ENCODE assay signal across 2 cellular contexts in the genomic region with DNA sequence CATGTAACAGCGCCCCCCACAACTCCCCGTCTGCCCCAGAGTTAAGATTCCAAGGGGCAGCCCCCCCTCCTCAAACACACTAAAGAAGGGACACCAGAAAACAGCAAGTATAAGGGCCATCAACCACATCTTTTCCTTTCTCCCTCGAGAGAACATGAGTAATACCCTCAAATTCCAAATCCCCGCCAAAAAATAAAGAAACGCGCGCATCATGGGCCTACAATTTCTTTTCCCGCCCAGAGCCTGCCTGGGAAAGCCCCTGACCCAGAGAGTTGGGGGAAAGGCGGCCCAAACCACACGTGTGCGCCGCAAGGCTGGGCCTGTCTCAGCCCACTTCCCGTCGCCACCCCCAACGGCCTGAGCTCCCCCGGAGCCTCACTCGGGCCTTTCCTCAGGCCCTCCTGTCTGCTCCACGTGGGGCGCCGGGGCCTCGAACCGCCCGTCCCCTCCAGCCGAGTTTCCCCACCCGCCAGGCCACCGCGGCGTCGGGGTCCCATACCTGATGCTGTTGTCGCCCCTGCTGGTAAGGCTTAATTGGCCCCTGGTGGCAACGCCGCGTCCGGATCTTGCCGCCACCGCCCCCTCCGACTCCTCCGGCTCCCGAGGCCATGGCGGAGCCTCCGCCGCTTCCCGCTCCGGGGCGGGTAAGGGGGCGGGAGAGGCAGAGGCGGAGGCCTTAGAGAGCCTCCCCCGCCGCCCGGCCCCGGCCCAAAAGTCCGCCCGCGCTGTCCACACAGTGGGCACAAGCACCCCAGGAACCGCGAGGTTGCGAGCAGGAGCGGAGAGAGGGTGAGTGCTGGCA.
TF ChIP-seq lines count a peak whose summit lies in the region.

No MANE protein-coding gene starts in this region.

TF ChIP-seq in HEK293, 187 proteins besides CTCF, POLR2A, EP300 and RAD21 (continued from another document and continues in another):
- TF ChIP-seq, protein P1, sequence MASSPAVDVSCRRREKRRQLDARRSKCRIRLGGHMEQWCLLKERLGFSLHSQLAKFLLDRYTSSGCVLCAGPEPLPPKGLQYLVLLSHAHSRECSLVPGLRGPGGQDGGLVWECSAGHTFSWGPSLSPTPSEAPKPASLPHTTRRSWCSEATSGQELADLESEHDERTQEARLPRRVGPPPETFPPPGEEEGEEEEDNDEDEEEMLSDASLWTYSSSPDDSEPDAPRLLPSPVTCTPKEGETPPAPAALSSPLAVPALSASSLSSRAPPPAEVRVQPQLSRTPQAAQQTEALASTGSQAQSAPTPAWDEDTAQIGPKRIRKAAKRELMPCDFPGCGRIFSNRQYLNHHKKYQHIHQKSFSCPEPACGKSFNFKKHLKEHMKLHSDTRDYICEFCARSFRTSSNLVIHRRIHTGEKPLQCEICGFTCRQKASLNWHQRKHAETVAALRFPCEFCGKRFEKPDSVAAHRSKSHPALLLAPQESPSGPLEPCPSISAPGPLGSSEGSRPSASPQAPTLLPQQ (tag by site-specific recombination; IDR thresholded peaks at IDR 0.05): peak; percentile 84
- TF ChIP-seq ZFP69B (tag by site-specific recombination; IDR thresholded peaks at IDR 0.05) (peak; percentile 59), ZNF174 (tag by site-specific recombination; IDR thresholded peaks at IDR 0.05) (no peak), ZNF416 (tag by site-specific recombination; IDR thresholded peaks at IDR 0.05) (no peak), PRDM1 (tag by site-specific recombination; IDR thresholded peaks at IDR 0.05) (peak; percentile 76; the same call in 1 of the 2 replicates), GLI2 (tag by site-specific recombination; IDR thresholded peaks at IDR 0.05; ENCODE audit: borderline replicate concordance, low read depth) (no peak), KLF16 (tag by site-specific recombination; IDR thresholded peaks at IDR 0.05) (peak; percentile 88), ZNF157 (tag by site-specific recombination; IDR thresholded peaks at IDR 0.05) (no peak), ZNF426 (tag by site-specific recombination; IDR thresholded peaks at IDR 0.05) (no peak), ZNF596 (tag by site-specific recombination; IDR thresholded peaks at IDR 0.05) (no peak), ZNF560 (tag by site-specific recombination; IDR thresholded peaks at IDR 0.05; ENCODE audit: borderline replicate concordance) (no peak), ZNF544 (tag by site-specific recombination; IDR thresholded peaks at IDR 0.05) (no peak), ZNF433 (tag by site-specific recombination; IDR thresholded peaks at IDR 0.05; ENCODE audit: low read depth) (no peak), ZNF132 (tag by site-specific recombination; IDR thresholded peaks at IDR 0.05; ENCODE audit: borderline replicate concordance) (no peak), ZNF558 (tag by site-specific recombination; IDR thresholded peaks at IDR 0.05) (0 out of 2 replicates have a peak, but pooled peaks have one; percentile 52), EGR2 (tag by site-specific recombination; IDR thresholded peaks at IDR 0.05; ENCODE audit: low read depth) (peak; percentile 91), ZNF335 (tag by site-specific recombination; conservative IDR thresholded peaks at IDR 0.05) (peak; percentile 90), ZNF19 (tag by site-specific recombination; IDR thresholded peaks at IDR 0.05; ENCODE audit: low read depth) (no peak), ZNF175 (tag by site-specific recombination; IDR thresholded peaks at IDR 0.05) (no peak), KLF1 (tag by site-specific recombination; IDR thresholded peaks at IDR 0.05) (0 out of 2 replicates have a peak, but pooled peaks have one; percentile 22), ZNF146 (tag by site-specific recombination; IDR thresholded peaks at IDR 0.05) (0 out of 2 replicates have a peak, but pooled peaks have one; percentile 19), ZNF292 (tag by site-specific recombination; IDR thresholded peaks at IDR 0.05; ENCODE audit: borderline replicate concordance, low read depth) (no peak), GLIS1 (tag by site-specific recombination; IDR thresholded peaks at IDR 0.05) (peak; percentile 100)
- TF ChIP-seq, protein P2, sequence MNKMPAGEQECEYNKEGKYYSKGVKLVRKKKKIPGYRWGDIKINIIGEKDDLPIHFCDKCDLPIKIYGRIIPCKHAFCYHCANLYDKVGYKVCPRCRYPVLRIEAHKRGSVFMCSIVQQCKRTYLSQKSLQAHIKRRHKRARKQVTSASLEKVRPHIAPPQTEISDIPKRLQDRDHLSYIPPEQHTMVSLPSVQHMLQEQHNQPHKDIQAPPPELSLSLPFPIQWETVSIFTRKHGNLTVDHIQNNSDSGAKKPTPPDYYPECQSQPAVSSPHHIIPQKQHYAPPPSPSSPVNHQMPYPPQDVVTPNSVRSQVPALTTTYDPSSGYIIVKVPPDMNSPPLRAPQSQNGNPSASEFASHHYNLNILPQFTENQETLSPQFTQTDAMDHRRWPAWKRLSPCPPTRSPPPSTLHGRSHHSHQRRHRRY (tag by site-specific recombination; IDR thresholded peaks at IDR 0.05): no peak
- TF ChIP-seq, protein P3, sequence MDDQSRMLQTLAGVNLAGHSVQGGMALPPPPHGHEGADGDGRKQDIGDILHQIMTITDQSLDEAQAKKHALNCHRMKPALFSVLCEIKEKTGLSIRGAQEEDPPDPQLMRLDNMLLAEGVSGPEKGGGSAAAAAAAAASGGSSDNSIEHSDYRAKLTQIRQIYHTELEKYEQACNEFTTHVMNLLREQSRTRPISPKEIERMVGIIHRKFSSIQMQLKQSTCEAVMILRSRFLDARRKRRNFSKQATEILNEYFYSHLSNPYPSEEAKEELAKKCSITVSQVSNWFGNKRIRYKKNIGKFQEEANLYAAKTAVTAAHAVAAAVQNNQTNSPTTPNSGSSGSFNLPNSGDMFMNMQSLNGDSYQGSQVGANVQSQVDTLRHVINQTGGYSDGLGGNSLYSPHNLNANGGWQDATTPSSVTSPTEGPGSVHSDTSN (CRISPR knock-in tag; IDR thresholded peaks at IDR 0.05): 0 out of 2 replicates have a peak, but pooled peaks have one; percentile 62
- TF ChIP-seq, protein P4, sequence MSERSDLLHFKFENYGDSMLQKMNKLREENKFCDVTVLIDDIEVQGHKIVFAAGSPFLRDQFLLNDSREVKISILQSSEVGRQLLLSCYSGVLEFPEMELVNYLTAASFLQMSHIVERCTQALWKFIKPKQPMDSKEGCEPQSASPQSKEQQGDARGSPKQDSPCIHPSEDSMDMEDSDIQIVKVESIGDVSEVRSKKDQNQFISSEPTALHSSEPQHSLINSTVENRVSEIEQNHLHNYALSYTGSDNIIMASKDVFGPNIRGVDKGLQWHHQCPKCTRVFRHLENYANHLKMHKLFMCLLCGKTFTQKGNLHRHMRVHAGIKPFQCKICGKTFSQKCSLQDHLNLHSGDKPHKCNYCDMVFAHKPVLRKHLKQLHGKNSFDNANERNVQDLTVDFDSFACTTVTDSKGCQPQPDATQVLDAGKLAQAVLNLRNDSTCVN (tag by site-specific recombination; optimal IDR thresholded peaks at IDR 0.05): no peak

TF ChIP-seq in K562, 482 proteins besides CTCF, POLR2A, EP300 and RAD21 (continued from another document and continues in another):
- TF ChIP-seq, protein P5, sequence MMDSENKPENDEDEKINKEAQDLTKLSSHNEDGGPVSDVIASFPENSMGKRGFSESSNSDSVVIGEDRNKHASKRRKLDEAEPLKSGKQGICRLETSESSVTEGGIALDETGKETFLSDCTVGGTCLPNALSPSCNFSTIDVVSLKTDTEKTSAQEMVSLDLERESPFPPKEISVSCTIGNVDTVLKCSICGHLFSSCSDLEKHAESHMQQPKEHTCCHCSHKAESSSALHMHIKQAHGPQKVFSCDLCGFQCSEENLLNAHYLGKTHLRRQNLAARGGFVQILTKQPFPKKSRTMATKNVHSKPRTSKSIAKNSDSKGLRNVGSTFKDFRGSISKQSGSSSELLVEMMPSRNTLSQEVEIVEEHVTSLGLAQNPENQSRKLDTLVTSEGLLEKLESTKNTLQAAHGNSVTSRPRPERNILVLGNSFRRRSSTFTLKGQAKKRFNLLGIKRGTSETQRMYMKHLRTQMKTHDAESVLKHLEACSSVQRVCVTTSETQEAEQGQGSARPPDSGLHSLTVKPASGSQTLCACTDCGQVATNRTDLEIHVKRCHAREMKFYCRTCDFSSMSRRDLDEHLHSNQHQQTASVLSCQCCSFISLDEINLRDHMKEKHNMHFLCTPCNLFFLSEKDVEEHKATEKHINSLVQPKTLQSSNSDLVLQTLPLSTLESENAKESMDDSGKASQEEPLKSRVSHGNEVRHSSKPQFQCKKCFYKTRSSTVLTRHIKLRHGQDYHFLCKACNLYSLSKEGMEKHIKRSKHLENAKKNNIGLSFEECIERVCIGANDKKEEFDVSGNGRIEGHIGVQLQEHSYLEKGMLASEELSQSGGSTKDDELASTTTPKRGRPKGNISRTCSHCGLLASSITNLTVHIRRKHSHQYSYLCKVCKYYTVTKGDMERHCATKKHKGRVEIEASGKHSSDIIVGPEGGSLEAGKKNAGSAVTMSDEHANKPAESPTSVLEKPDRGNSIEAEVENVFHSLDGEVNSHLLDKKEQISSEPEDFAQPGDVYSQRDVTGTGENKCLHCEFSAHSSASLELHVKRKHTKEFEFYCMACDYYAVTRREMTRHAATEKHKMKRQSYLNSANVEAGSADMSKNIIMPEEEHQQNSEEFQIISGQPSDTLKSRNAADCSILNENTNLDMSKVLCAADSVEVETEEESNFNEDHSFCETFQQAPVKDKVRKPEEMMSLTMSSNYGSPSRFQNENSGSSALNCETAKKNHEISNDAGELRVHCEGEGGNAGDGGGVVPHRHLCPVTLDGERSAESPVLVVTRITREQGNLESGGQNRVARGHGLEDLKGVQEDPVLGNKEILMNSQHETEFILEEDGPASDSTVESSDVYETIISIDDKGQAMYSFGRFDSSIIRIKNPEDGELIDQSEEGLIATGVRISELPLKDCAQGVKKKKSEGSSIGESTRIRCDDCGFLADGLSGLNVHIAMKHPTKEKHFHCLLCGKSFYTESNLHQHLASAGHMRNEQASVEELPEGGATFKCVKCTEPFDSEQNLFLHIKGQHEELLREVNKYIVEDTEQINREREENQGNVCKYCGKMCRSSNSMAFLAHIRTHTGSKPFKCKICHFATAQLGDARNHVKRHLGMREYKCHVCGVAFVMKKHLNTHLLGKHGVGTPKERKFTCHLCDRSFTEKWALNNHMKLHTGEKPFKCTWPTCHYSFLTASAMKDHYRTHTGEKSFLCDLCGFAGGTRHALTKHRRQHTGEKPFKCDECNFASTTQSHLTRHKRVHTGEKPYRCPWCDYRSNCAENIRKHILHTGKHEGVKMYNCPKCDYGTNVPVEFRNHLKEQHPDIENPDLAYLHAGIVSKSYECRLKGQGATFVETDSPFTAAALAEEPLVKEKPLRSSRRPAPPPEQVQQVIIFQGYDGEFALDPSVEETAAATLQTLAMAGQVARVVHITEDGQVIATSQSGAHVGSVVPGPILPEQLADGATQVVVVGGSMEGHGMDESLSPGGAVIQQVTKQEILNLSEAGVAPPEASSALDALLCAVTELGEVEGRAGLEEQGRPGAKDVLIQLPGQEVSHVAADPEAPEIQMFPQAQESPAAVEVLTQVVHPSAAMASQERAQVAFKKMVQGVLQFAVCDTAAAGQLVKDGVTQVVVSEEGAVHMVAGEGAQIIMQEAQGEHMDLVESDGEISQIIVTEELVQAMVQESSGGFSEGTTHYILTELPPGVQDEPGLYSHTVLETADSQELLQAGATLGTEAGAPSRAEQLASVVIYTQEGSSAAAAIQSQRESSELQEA (IDR thresholded peaks at IDR 0.05; ENCODE audit: low read depth): 0 out of 2 replicates have a peak, but pooled peaks have one; percentile 61
- TF ChIP-seq ID3 (CRISPR knock-in tag; IDR thresholded peaks at IDR 0.05): no peak
- TF ChIP-seq ID3 (tag; IDR thresholded peaks at IDR 0.05): peak; percentile 82
- peak; percentile 83; the same call in 1 of the 2 replicates for TF ChIP-seq CBFB (CRISPR knock-in tag; IDR thresholded peaks at IDR 0.05)
- TF ChIP-seq BCOR (IDR thresholded peaks at IDR 0.05): no peak; the same call in none of the 2 replicates
- 0 out of 2 replicates have a peak, but pooled peaks have one; percentile 45 for TF ChIP-seq NFIC (IDR thresholded peaks at IDR 0.05)
- TF ChIP-seq BHLHE40 (IDR thresholded peaks at IDR 0.05; ENCODE audit: low read length): peak; percentile 14; the same call in 1 of the 2 replicates
- TF ChIP-seq, protein P6, sequence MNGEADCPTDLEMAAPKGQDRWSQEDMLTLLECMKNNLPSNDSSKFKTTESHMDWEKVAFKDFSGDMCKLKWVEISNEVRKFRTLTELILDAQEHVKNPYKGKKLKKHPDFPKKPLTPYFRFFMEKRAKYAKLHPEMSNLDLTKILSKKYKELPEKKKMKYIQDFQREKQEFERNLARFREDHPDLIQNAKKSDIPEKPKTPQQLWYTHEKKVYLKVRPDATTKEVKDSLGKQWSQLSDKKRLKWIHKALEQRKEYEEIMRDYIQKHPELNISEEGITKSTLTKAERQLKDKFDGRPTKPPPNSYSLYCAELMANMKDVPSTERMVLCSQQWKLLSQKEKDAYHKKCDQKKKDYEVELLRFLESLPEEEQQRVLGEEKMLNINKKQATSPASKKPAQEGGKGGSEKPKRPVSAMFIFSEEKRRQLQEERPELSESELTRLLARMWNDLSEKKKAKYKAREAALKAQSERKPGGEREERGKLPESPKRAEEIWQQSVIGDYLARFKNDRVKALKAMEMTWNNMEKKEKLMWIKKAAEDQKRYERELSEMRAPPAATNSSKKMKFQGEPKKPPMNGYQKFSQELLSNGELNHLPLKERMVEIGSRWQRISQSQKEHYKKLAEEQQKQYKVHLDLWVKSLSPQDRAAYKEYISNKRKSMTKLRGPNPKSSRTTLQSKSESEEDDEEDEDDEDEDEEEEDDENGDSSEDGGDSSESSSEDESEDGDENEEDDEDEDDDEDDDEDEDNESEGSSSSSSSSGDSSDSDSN (IDR thresholded peaks at IDR 0.05; ENCODE audit: borderline replicate concordance in 1 of 2, low read depth in 2 of 2, low read length in 2 of 2): peak; percentile 51 to 87; a peak in 2 of 4 replicates
- TF ChIP-seq RBM39 (optimal IDR thresholded peaks at IDR 0.05; ENCODE audit: low read depth, low read length): no peak
- TF ChIP-seq, protein P7, sequence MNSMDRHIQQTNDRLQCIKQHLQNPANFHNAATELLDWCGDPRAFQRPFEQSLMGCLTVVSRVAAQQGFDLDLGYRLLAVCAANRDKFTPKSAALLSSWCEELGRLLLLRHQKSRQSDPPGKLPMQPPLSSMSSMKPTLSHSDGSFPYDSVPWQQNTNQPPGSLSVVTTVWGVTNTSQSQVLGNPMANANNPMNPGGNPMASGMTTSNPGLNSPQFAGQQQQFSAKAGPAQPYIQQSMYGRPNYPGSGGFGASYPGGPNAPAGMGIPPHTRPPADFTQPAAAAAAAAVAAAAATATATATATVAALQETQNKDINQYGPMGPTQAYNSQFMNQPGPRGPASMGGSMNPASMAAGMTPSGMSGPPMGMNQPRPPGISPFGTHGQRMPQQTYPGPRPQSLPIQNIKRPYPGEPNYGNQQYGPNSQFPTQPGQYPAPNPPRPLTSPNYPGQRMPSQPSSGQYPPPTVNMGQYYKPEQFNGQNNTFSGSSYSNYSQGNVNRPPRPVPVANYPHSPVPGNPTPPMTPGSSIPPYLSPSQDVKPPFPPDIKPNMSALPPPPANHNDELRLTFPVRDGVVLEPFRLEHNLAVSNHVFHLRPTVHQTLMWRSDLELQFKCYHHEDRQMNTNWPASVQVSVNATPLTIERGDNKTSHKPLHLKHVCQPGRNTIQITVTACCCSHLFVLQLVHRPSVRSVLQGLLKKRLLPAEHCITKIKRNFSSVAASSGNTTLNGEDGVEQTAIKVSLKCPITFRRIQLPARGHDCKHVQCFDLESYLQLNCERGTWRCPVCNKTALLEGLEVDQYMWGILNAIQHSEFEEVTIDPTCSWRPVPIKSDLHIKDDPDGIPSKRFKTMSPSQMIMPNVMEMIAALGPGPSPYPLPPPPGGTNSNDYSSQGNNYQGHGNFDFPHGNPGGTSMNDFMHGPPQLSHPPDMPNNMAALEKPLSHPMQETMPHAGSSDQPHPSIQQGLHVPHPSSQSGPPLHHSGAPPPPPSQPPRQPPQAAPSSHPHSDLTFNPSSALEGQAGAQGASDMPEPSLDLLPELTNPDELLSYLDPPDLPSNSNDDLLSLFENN (IDR thresholded peaks at IDR 0.05; ENCODE audit: low read depth in 2 of 2, low read length in 2 of 2): no peak
- no peak for TF ChIP-seq ZNF79 (CRISPR knock-in tag; IDR thresholded peaks at IDR 0.05; ENCODE audit: low read depth)
- TF ChIP-seq MYBL2 (IDR thresholded peaks at IDR 0.05; ENCODE audit: low read depth): no peak
- no peak for TF ChIP-seq MYBL2 (CRISPR knock-in tag; IDR thresholded peaks at IDR 0.05; ENCODE audit: borderline replicate concordance)
